Comparison of ENCODE assay signal across 20 cellular contexts in the genomic region with DNA sequence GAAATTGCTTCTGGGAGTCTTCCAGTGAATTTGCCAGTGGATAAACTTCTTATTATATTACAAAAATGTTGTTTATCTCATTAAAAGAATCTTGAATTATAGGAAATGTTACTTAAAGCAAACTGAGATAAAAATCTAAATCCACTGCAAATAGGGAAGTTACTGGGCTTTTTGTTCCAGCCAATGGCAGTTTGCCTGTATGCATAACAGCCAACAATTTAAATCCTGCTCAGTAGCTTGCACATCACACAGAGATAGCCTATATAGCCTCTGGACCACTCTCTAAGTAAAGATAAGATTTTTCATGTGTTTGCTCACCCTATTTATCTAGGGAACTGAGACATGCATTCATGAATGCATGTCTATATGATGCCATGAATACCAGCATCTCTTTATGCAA.
"Had no signal": no experiment of that assay in that cellular context is flagged by ENCODE, and none has a peak within 500 bp of the region (broad histone marks: within the 10 kb centered on the region; RNA-seq: fewer than 3 reads in every experiment).

No MANE protein-coding gene starts in this region.

- H3K4me2 ChIP-seq: PC-9 had no signal

- H3K4me1 ChIP-seq: Peyer's patch, SJCRH30 had no signal

- H3K9me3 ChIP-seq: Peyer's patch, SJCRH30 had no signal

- H3K27me3 ChIP-seq: Peyer's patch had no signal

- H3K27ac ChIP-seq: PC-9, Peyer's patch, SJCRH30 had no signal

- H3K36me3 ChIP-seq: Peyer's patch, SJCRH30 had no signal

- H3K4me3 ChIP-seq: K562, PC-9, Peyer's patch, SJCRH30 had no signal

- DNase-seq: MM.1S, NCI-H1092 treated with DMSO at 0.1 percent for 48 hours, NCI-H1436, NCI-H187, NCI-H2029, NCI-H2081 treated with DMSO at 0.1 percent for 48 hours, NCI-H2171, NCI-H226, NCI-H446, NCI-H510A, NCI-H524 treated with DMSO at 0.1 percent for 48 hours, NCI-H774, Peyer's patch, SHP77 treated with DMSO at 0.1 percent for 48 hours, SJCRH30 had no signal

- H2AFZ ChIP-seq: PC-9 had no signal

- ATAC-seq: HepG2, K562, Right ventricle myocardium inferior, SK-N-SH treated with all-trans-retinoic acid at 6 μM for 48 hours had no signal
